In the genomic region with DNA sequence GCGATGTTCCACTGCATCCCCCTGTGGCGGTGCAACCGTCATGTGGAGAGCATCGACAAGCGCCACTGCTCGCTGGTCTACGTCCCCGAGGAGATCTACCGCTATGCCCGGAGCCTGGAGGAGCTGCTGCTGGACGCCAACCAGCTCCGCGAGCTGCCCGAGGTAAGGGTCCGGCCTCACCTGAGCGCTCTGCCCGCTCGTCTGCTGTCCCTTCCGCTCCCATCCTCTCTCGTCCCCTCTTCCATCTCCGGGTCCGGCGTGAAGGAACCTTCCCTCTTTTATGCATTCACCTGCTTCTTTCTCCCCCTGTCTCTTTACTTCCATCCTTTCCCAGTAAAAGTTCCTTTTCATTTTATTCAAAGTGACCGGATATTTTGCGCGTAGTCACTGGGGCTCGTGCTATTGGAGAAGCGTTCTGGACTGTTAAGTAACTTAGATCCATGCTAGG, we compare ENCODE assay signal across 8 cellular contexts. TPM values are rescaled to one million over a fixed set of nuclear protein-coding genes. Genes with fewer than 3 reads are reported as not detected.
DNase-seq lines count a peak whose midpoint lies in the region; ATAC-seq, FAIRE-seq and TF ChIP-seq lines count a peak whose summit lies in the region.

No MANE protein-coding gene starts in this region.

- H3K4me1 ChIP-seq in MM.1S (ENCODE audit: low read length), result peaks cover 4% of the 10 kb centered on the region; the same call in 1 of the 2 replicates

- H3K27me3 ChIP-seq in BJ (ENCODE audit: control insufficient read depth, insufficient read depth, low read length) (no peaks in the 10 kb centered on the region), MM.1S (replicated peaks; ENCODE audit: insufficient read depth, low read length) (no peaks in the 10 kb centered on the region)

- H3K9me2 ChIP-seq in MM.1S (replicated peaks; ENCODE audit: insufficient read depth, low read length), result no peaks in the 10 kb centered on the region

- H3K4me2 ChIP-seq in MM.1S (ENCODE audit: low read depth, low read length), result peak overlapping the region; percentile 86

- POLR2A ChIA-PET in BJ (lab: Charles Lee), result interaction anchor here (0.6 kb wide), 2 partner anchors 12 to 161 kb away, joined by 4 to 5 read pairs; no protein-coding TSS in a partner anchor

- peak overlapping the region; percentile 88; the same call in 1 of the 2 replicates for H3K27ac ChIP-seq in MM.1S (ENCODE audit: low read length)
- peak overlapping the region; percentile 47 for H3K27ac ChIP-seq in temporal lobe (ENCODE audit: low read depth, low read length)

- no peaks in the 10 kb centered on the region for H4K20me1 ChIP-seq in MM.1S (ENCODE audit: insufficient read depth, low read length)

- peak overlapping the region; percentile 75 for H3K9ac ChIP-seq in MM.1S (ENCODE audit: low read length)

- CTCF ChIA-PET in BJ (lab: Yijun Ruan, JAX), result interaction anchor here (0.6 to 7.3 kb wide), 9 partner anchors 16 to 162 kb away, joined by 3 to 111 read pairs (median 4); no protein-coding TSS in a partner anchor

- DNase-seq in BJ (ENCODE audit: low read depth), result no peak
- DNase-seq in MM.1S, result peak; percentile 25
- DNase-seq in astrocyte of the spinal cord (ENCODE audit: low read depth, low spot score), result no peak
- DNase-seq in left lobe of liver (ENCODE audit: low spot score), result no peak
- no peak for DNase-seq in GM19239 (ENCODE audit: insufficient read length, low spot score)

- FAIRE-seq in GM19239 (lab: Jason Lieb, UNC), result no peak

- ATAC-seq in GM21381 (IDR thresholded peaks at IDR 0.05; ENCODE audit: unreplicated experiment), result peak; percentile 12
- peak; percentile 47 for ATAC-seq in left lobe of liver
- ATAC-seq in GM18858 (IDR thresholded peaks at IDR 0.05; ENCODE audit: unreplicated experiment), result no peak

- H3K36me3 ChIP-seq in BJ (ENCODE audit: control insufficient read depth, insufficient read depth, low read length), result no peaks in the 10 kb centered on the region
- no peaks in the 10 kb centered on the region for H3K36me3 ChIP-seq in MM.1S (replicated peaks; ENCODE audit: insufficient read depth, low read length)

- no peak for TF ChIP-seq CTCF in BJ (IDR thresholded peaks at IDR 0.05; ENCODE audit: insufficient read depth, low read depth, low read length)
- TF ChIP-seq CTCF in MM.1S (IDR thresholded peaks at IDR 0.05; ENCODE audit: low read length), result no peak
- TF ChIP-seq CTCF in astrocyte of the spinal cord (IDR thresholded peaks at IDR 0.05; ENCODE audit: low read depth, low read length), result no peak

- peaks cover 54% of the 10 kb centered on the region for H3K79me2 ChIP-seq in MM.1S (ENCODE audit: low read length)

- H3K4me3 ChIP-seq in BJ (ENCODE audit: low read depth, low read length) (peak overlapping the region; percentile 62), MM.1S (ENCODE audit: low read length) (peak overlapping the region; percentile 87), astrocyte of the spinal cord (ENCODE audit: low read depth, low read length) (peak overlapping the region; percentile 76)

- H3K9me3 ChIP-seq in MM.1S (replicated peaks; ENCODE audit: insufficient read depth, low read length), result no peaks in the 10 kb centered on the region

- peaks cover 13% of the 10 kb centered on the region for H3F3A ChIP-seq in MM.1S (ENCODE audit: insufficient read depth, low read length)

- H2AFZ ChIP-seq in MM.1S (ENCODE audit: low read length), result peak overlapping the region; percentile 75

- in situ Hi-C loops in astrocyte of the spinal cord (cut with HindIII; ENCODE audit: low sequenced_read_pairs), result no loop called here

RNA-seq across cellular contexts. Expression of a gene that starts 0.5 kb away (rescaled TPM):
- 4.3 and 4.7 TPM in 2 replicates for polyA plus RNA-seq in BJ (2011; rRNA removed)
- 3.6 and 3.8 TPM in 2 replicates for polyA minus RNA-seq in BJ (2011; rRNA and poly(A)+ RNA removed)
- total RNA-seq in left lobe of liver (1.0 TPM), temporal lobe (10.1 TPM)
